19 cellular contexts compared by ENCODE assay signal in the genomic region with DNA sequence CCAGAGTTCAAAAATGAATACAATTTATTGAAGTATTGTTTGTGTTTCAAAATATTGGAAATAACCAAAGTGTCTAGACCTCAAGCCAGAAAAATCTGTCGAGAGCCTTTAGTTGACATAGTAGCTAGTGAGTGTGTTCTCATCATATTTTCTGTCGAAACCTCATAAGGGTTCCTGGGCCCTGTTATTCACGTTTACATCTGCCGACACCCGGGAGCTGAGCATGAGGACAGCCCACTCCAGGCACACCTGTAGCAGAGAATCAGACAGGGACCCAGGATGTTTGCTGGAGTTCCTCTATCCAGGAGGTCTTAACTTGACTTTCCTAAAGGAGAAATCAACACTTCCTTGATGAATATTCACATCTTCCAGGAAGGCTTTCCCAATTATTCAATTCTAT.
DNase-seq lines count a peak whose midpoint lies in the region; ATAC-seq and TF ChIP-seq lines count a peak whose summit lies in the region.
"Had no signal": no experiment of that assay in that cellular context is flagged by ENCODE, and none has a peak within 500 bp of the region (broad histone marks: within the 10 kb centered on the region; RNA-seq: fewer than 3 reads in every experiment).

No MANE protein-coding gene starts in this region.

- H3K27ac ChIP-seq in esophagus muscularis mucosa (replicated peaks in 1 of 4) (no peak overlapping the region), lower lobe of right lung (no peak overlapping the region), hepatocyte (no peak overlapping the region), left ventricle myocardium inferior (replicated peaks) (no peak overlapping the region)
- H3K27ac ChIP-seq: BLaER1 had no signal

- no peaks in the 10 kb centered on the region for H3K9me3 ChIP-seq in esophagus muscularis mucosa
- no peaks in the 10 kb centered on the region for H3K9me3 ChIP-seq in lower lobe of right lung
- no peaks in the 10 kb centered on the region for H3K9me3 ChIP-seq in hepatocyte (ENCODE audit: low read depth)
- H3K9me3 ChIP-seq in left ventricle myocardium inferior (replicated peaks): no peaks in the 10 kb centered on the region
- H3K9me3 ChIP-seq: BE2C, BLaER1 had no signal

- peak; percentile 31 for DNase-seq in esophagus muscularis mucosa (ENCODE audit: extremely low spot score)
- DNase-seq in lower lobe of right lung: no peak
- DNase-seq in hepatocyte (ENCODE audit: low spot score): no peak
- DNase-seq in left ventricle myocardium inferior: no peak
- DNase-seq: 8988T; ACHN; BE2C; C1 segment of cervical spinal cord; CD4-positive, alpha-beta memory T cell; CD4-positive, CD25-positive, alpha-beta regulatory T cell; CD8-positive, alpha-beta memory T cell; COR-L47; DMS 273 treated with DMSO at 0.1 percent for 48 hours; DMS153; DMS53; DMS79 treated with DMSO at 0.1 percent for 48 hours; GF-D8 had no signal

- H3K4me1 ChIP-seq in esophagus muscularis mucosa (peaks cover 13 to 25% (median 19%) of the 10 kb centered on the region in 4 donors), lower lobe of right lung (peaks cover 15% of the 10 kb centered on the region), hepatocyte (ENCODE audit: insufficient read depth) (no peaks in the 10 kb centered on the region), left ventricle myocardium inferior (peaks cover 26% of the 10 kb centered on the region)
- H3K4me1 ChIP-seq: BE2C had no signal

- no peak overlapping the region for H3K4me2 ChIP-seq in hepatocyte
- H3K4me2 ChIP-seq: BLaER1 had no signal

- no peak for TF ChIP-seq EP300 in esophagus muscularis mucosa (IDR thresholded peaks at IDR 0.05)

- H3K79me2 ChIP-seq in hepatocyte: no peaks in the 10 kb centered on the region

- H3K36me3 ChIP-seq in esophagus muscularis mucosa: peaks cover 0 to 12% (median 0%) of the 10 kb centered on the region in 4 donors
- no peaks in the 10 kb centered on the region for H3K36me3 ChIP-seq in lower lobe of right lung
- no peaks in the 10 kb centered on the region for H3K36me3 ChIP-seq in hepatocyte (replicated peaks; ENCODE audit: insufficient read depth, low read depth)
- peaks cover 8% of the 10 kb centered on the region for H3K36me3 ChIP-seq in left ventricle myocardium inferior
- H3K36me3 ChIP-seq: BE2C, BLaER1 had no signal

- WGBS in esophagus muscularis mucosa: 89% methylated on average over 5 of the region's 5 CpGs
- 89% methylated on average over 5 of the region's 5 CpGs for WGBS in hepatocyte (ENCODE audit: low lambda C conversion rate, missing lambda C conversion rate)

- ATAC-seq in lower lobe of right lung (peak; percentile 74 to 80), HG03175 (IDR thresholded peaks at IDR 0.05; ENCODE audit: unreplicated experiment) (no peak)

- TF ChIP-seq CTCF in esophagus muscularis mucosa (IDR thresholded peaks at IDR 0.05) (no peak), lower lobe of right lung (IDR thresholded peaks at IDR 0.05) (no peak), hepatocyte (IDR thresholded peaks at IDR 0.05; ENCODE audit: poor library complexity) (no peak), left ventricle myocardium inferior (IDR thresholded peaks at IDR 0.05; ENCODE audit: borderline replicate concordance) (no peak)

- no peak overlapping the region for H2AFZ ChIP-seq in hepatocyte

- no peaks in the 10 kb centered on the region for H3K9me2 ChIP-seq in hepatocyte (replicated peaks; ENCODE audit: insufficient read depth)

- TF ChIP-seq POLR2A in esophagus muscularis mucosa (IDR thresholded peaks at IDR 0.05; ENCODE audit: low read depth): no peak

- no peaks in the 10 kb centered on the region for H4K20me1 ChIP-seq in hepatocyte (ENCODE audit: insufficient read depth, poor library complexity, severe bottlenecking)
- H4K20me1 ChIP-seq: BLaER1 had no signal

- intact Hi-C loops in esophagus muscularis mucosa (cut with DNase I) (no loop called here), lower lobe of right lung (cut with DNase I) (no loop called here), left ventricle myocardium inferior (cut with micrococcal nuclease) (no loop called here)

- H3K27me3 ChIP-seq in esophagus muscularis mucosa (no peaks in the 10 kb centered on the region), lower lobe of right lung (ENCODE audit: low read depth) (no peaks in the 10 kb centered on the region), hepatocyte (no peaks in the 10 kb centered on the region), left ventricle myocardium inferior (ENCODE audit: low read depth) (no peaks in the 10 kb centered on the region)
- H3K27me3 ChIP-seq: BE2C, BLaER1 had no signal

- H3K4me3 ChIP-seq in esophagus muscularis mucosa (no peak overlapping the region), lower lobe of right lung (no peak overlapping the region), hepatocyte (no peak overlapping the region), left ventricle myocardium inferior (no peak overlapping the region)
- H3K4me3 ChIP-seq: BLaER1 had no signal
